ENCODE assay signal across 8 cellular contexts in the genomic region with DNA sequence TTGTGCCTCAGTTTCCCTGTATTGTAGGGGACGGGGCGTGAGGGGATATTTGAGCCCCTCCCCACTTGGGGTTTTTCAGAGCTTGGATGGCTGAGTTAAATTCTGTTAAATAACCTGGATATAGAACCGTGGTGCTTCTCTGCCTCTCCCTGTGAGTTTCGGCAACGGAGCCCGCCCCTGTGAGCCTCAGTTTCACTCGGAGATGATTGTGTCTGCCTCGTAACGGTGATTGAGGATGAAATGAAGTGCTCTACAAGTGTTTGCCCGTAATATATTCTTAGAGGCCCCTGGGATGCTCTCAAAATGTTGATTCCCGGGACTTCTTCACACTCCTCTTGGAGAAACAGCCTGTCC. TPM values are rescaled to one million over a fixed set of nuclear protein-coding genes. Genes with fewer than 3 reads are reported as not detected.
DNase-seq lines count a peak whose midpoint lies in the region; ATAC-seq, FAIRE-seq and TF ChIP-seq lines count a peak whose summit lies in the region.

No MANE protein-coding gene starts in this region.

- peaks cover 6 to 7% of the 10 kb centered on the region in 2 experiments; a peak in 3 of 4 replicates for H3K36me3 ChIP-seq in GM12878 (ENCODE audit: control insufficient read depth in 2 of 2, insufficient read depth in 2 of 2, low read length in 1 of 2)
- H3K36me3 ChIP-seq in lung (ENCODE audit: control insufficient read depth in 2 of 2, insufficient read depth in 2 of 2, low read length in 2 of 2): peaks cover 0 to 12% of the 10 kb centered on the region in 2 donors
- no peaks in the 10 kb centered on the region for H3K36me3 ChIP-seq in urinary bladder (ENCODE audit: insufficient read depth)

- H3K27ac ChIP-seq in GM12878 (ENCODE audit: control insufficient read depth, insufficient read depth) (peak overlapping the region; percentile 60), lung (ENCODE audit: low read depth in 1 of 2, low read length in 1 of 2) (peak overlapping the region; percentile 85 to 96), urinary bladder (ENCODE audit: low read depth) (peak overlapping the region; percentile 94)

- no peak for TF ChIP-seq CTCF in GM12878 (IDR thresholded peaks at IDR 0.05 in 2 of 3, conservative IDR thresholded peaks at IDR 0.05 in 1 of 3; ENCODE audit: control insufficient read depth in 2 of 3, extremely low read depth in 1 of 3, insufficient read depth in 1 of 3, low read depth in 3 of 3, low read length in 3 of 3)
- TF ChIP-seq CTCF in lung (IDR thresholded peaks at IDR 0.05; ENCODE audit: control extremely low read depth, extremely low read depth): no peak

- no peak for TF ChIP-seq RAD21 in GM12878 (IDR thresholded peaks at IDR 0.05; ENCODE audit: insufficient read depth, low read depth, low read length)

- TF ChIP-seq POLR2A in GM12878 (IDR thresholded peaks at IDR 0.05; ENCODE audit: low read depth, low read length): no peak

- SMC1A ChIA-PET in GM12878 (lab: Charles Lee; ENCODE audit: uncharacterized antibody, unreplicated experiment): interaction anchor here (0.8 to 4.8 kb wide), 10 partner anchors 9 to 80 kb away, joined by 3 to 29 read pairs (median 4); a partner anchor contains a TSS

- no peaks in the 10 kb centered on the region for H4K20me1 ChIP-seq in GM12878 (ENCODE audit: control insufficient read depth, insufficient read depth)

- no peak for TF ChIP-seq EP300 in GM12878 (IDR thresholded peaks at IDR 0.05; ENCODE audit: borderline replicate concordance in 1 of 2, control insufficient read depth in 1 of 2, low read depth in 2 of 2, low read length in 2 of 2)

- H3K4me2 ChIP-seq in GM12878 (ENCODE audit: control insufficient read depth, insufficient read depth): peak overlapping the region; percentile 82

- peak overlapping the region; percentile 95 for H3K27ac Mint-ChIP-seq in stimulated activated naive CD8-positive, alpha-beta T cell treated with anti-CD3 and anti-CD28 coated beads, Interleukin-15, Interleukin-2, amounts not matched to agents 100 ng/mL and 50 ng/mL, for 24 hours

- peak overlapping the region; percentile 89 for H3K9ac ChIP-seq in GM12878 (ENCODE audit: control insufficient read depth, insufficient read depth, low read length)

- H3K27me3 ChIP-seq in GM12878 (replicated peaks in 1 of 2; ENCODE audit: control insufficient read depth in 2 of 2, insufficient read depth in 2 of 2, low read length in 1 of 2): no peaks in the 10 kb centered on the region
- H3K27me3 ChIP-seq in lung (ENCODE audit: control insufficient read depth, insufficient read depth): no peaks in the 10 kb centered on the region

- H3K9me3 ChIP-seq in GM12878 (replicated peaks; ENCODE audit: control insufficient read depth, insufficient read depth, low read length) (no peaks in the 10 kb centered on the region), lung (ENCODE audit: control insufficient read depth in 2 of 2, insufficient read depth in 1 of 2, low read length in 1 of 2) (no peaks in the 10 kb centered on the region)

- FAIRE-seq in GM12878 (lab: Jason Lieb, UNC): peak; percentile 7

- CTCF ChIA-PET in GM12878 (lab: Yijun Ruan, JAX): interaction anchor here (0.7 to 5.6 kb wide), 11 partner anchors 11 to 289 kb away, joined by 3 to 35 read pairs (median 5); a partner anchor contains a TSS

- no peak overlapping the region for H2AFZ ChIP-seq in GM12878 (ENCODE audit: control insufficient read depth, low read depth, low read length)

- BruUV-seq in GM12878 (replicated peaks; lab: Mats Ljungman, UMichigan): TSS peak; percentile 81

- in situ Hi-C loops in GM12878 (cut with MboI): no loop called here

- intact Hi-C loops in GM12878 (cut with micrococcal nuclease; ENCODE audit: unreplicated experiment): no loop called here

- H3K27me3 Mint-ChIP-seq in stimulated activated naive CD8-positive, alpha-beta T cell treated with anti-CD3 and anti-CD28 coated beads, Interleukin-15, Interleukin-2, amounts not matched to agents 100 ng/mL and 50 ng/mL, for 24 hours: no peaks in the 10 kb centered on the region

- WGBS in GM12878 (ENCODE audit: insufficient coverage, insufficient replicate concordance, low lambda C conversion rate, missing lambda C conversion rate): under 1% methylated on average over 11 of the region's 11 CpGs
- 6 to 7% methylated on average over 11 of the region's 11 CpGs for WGBS in lung, 2 donors
- WGBS in urinary bladder: 4% methylated on average over 11 of the region's 11 CpGs

- no peak for DNase-seq in stimulated activated naive CD8-positive, alpha-beta T cell treated with anti-CD3 and anti-CD28 coated beads, Interleukin-15, Interleukin-2, amounts not matched to agents 100 U/mL and 50 U/mL, for 24 hours
- DNase-seq in GM12878 (ENCODE audit: low read depth, low spot score) (no peak), lung (ENCODE audit: low spot score) (no peak), middle frontal gyrus (ENCODE audit: extremely low spot score, low spot score) (no peak), NCI-H526 treated with DMSO at 0.1 percent for 48 hours (lab: John Stamatoyannopoulos, UW) (no peak), HPDE6-E6E7 (ENCODE audit: extremely low spot score) (no peak)

- H3K4me1 ChIP-seq in GM12878 (ENCODE audit: control insufficient read depth, insufficient read depth, low read length) (no peaks in the 10 kb centered on the region), lung (ENCODE audit: control insufficient read depth in 2 of 2, insufficient read depth in 2 of 2, low read length in 2 of 2) (peaks cover 0 to 7% of the 10 kb centered on the region in 2 donors), urinary bladder (ENCODE audit: insufficient read depth) (no peaks in the 10 kb centered on the region)

- peaks cover 29% of the 10 kb centered on the region for H3K4me1 Mint-ChIP-seq in stimulated activated naive CD8-positive, alpha-beta T cell treated with anti-CD3 and anti-CD28 coated beads, Interleukin-15, Interleukin-2, amounts not matched to agents 100 ng/mL and 50 ng/mL, for 24 hours (ENCODE audit: low read depth)

- H3K36me3 Mint-ChIP-seq in stimulated activated naive CD8-positive, alpha-beta T cell treated with anti-CD3 and anti-CD28 coated beads, Interleukin-15, Interleukin-2, amounts not matched to agents 100 ng/mL and 50 ng/mL, for 24 hours (ENCODE audit: low read depth): peaks cover 16% of the 10 kb centered on the region

- H3K79me2 ChIP-seq in GM12878 (ENCODE audit: control insufficient read depth, insufficient read depth, low read length): peaks cover 32% of the 10 kb centered on the region

- POLR2A ChIA-PET in GM12878 (lab: Charles Lee): interaction anchor here (0.6 to 7.5 kb wide), 15 partner anchors 12 to 361 kb away, joined by 3 to 79 read pairs (median 4); a partner anchor contains a TSS

- no peak for ATAC-seq in stimulated activated naive CD8-positive, alpha-beta T cell treated with anti-CD3 and anti-CD28 coated beads, Interleukin-15, Interleukin-2, amounts not matched to agents 100 U/mL and 50 U/mL, for 24 hours
- ATAC-seq in GM12878 (peak; percentile 19), lung (ENCODE audit: insufficient read depth, low FRiP score) (no peak)

- H3K9me3 Mint-ChIP-seq in stimulated activated naive CD8-positive, alpha-beta T cell treated with anti-CD3 and anti-CD28 coated beads, Interleukin-15, Interleukin-2, amounts not matched to agents 100 ng/mL and 50 ng/mL, for 24 hours: no peaks in the 10 kb centered on the region

- RAD21 ChIA-PET in GM12878 (lab: Charles Lee; ENCODE audit: unreplicated experiment): interaction anchor here (1.0 to 7.1 kb wide), 10 partner anchors 14 to 361 kb away, joined by 3 to 39 read pairs (median 6); a partner anchor contains a TSS

- H3K4me3 ChIP-seq in GM12878 (peak overlapping the region; percentile 95), lung (peak overlapping the region; percentile 86), urinary bladder (ENCODE audit: low read depth, low read length) (peak overlapping the region; percentile 95)

- peak overlapping the region; percentile 88 for H3K4me3 Mint-ChIP-seq in stimulated activated naive CD8-positive, alpha-beta T cell treated with anti-CD3 and anti-CD28 coated beads, Interleukin-15, Interleukin-2, amounts not matched to agents 100 ng/mL and 50 ng/mL, for 24 hours

RNA-seq across cellular contexts. Expression of a gene that starts 0.5 kb away (rescaled TPM):
- total RNA-seq in GM12878 (2013; cell fraction: nucleolus; rRNA removed): 63.6 and 63.9 TPM in 2 replicates
- total RNA-seq in GM12878 (2014; rRNA removed) (116 and 128 TPM in 2 replicates), GM12878 (2014; rRNA removed; fragmentation: Illumina TruSeq; extraction: Trizol) (75.5 and 82.0 TPM in 2 replicates), GM12878 (2021) (109 and 111 TPM in 2 replicates), lung (10 to 100 TPM; 51.3 to 85.9 TPM), urinary bladder (33.8 TPM)
- 63.3 TPM for polyA plus RNA-seq in GM12878 (2011; ENCODE audit: low read depth)
- polyA plus RNA-seq in GM12878 (2011; rRNA removed) (67.3 and 130 TPM in 2 replicates), GM12878 (2014; fragmentation: Illumina TruSeq; extraction: Trizol) (91.4 and 151 TPM in 2 replicates), GM12878 (2014; fragmentation: Nextera tagmentation; extraction: Ambion mirVana) (10 to 100 TPM; 27.5 to 44.9 TPM), GM12878 (2014; rRNA removed) (193 and 209 TPM in 2 replicates), GM12878 (2016; fragmentation: Nextera tagmentation; extraction: Ambion mirVana) (100 to 1,000 TPM; 182 to 191 TPM), lung (100 to 1,000 TPM in 1 of 2 donors, 10 to 100 TPM in 1; 63.7 to 117 TPM), urinary bladder (120 TPM)
- polyA plus RNA-seq in GM12878 (2011; cell fraction: cytosol; rRNA removed): 191 and 223 TPM in 2 replicates
- 161 and 189 TPM in 2 replicates for polyA plus RNA-seq in GM12878 (2011; cell fraction: nucleus; rRNA removed)
- 111 and 123 TPM in 2 replicates for polyA plus RNA-seq in GM12878 (2012)
- 68.5 and 130 TPM in 2 replicates for polyA minus RNA-seq in GM12878 (2011; rRNA and poly(A)+ RNA removed)
- 52.8 and 63.2 TPM in 2 replicates for polyA minus RNA-seq in GM12878 (2011; cell fraction: cytosol; rRNA and poly(A)+ RNA removed)
- 18.9 and 32.5 TPM in 2 replicates for polyA minus RNA-seq in GM12878 (2011; cell fraction: nucleus; rRNA and poly(A)+ RNA removed)

RNA-seq across cellular contexts. Expression of a gene that starts 13.5 kb away (rescaled TPM):
- total RNA-seq in GM12878 (2013; cell fraction: nucleolus; rRNA removed): 129 and 132 TPM in 2 replicates
- total RNA-seq in GM12878 (2014; rRNA removed) (1,493 and 1,661 TPM in 2 replicates), GM12878 (2014; rRNA removed; fragmentation: Illumina TruSeq; extraction: Trizol) (1,429 and 1,442 TPM in 2 replicates), GM12878 (2021) (1,629 and 1,678 TPM in 2 replicates), lung (100 to 1,000 TPM; 689 to 926 TPM), urinary bladder (610 TPM)
- polyA plus RNA-seq in GM12878 (2011; ENCODE audit: low read depth): 10,819 TPM
- polyA plus RNA-seq in GM12878 (2011; rRNA removed) (910 and 1,613 TPM in 2 replicates), GM12878 (2014; fragmentation: Illumina TruSeq; extraction: Trizol) (2,280 and 2,392 TPM in 2 replicates), GM12878 (2014; fragmentation: Nextera tagmentation; extraction: Ambion mirVana) (1,000 to 10,000 TPM; 2,192 to 2,288 TPM), GM12878 (2014; rRNA removed) (2,186 and 2,597 TPM in 2 replicates), GM12878 (2016; fragmentation: Nextera tagmentation; extraction: Ambion mirVana) (1,000 to 10,000 TPM; 1,131 to 1,180 TPM), lung (1,000 to 10,000 TPM; 1,135 to 1,266 TPM), urinary bladder (1,360 TPM)
- 3,476 and 4,794 TPM in 2 replicates for polyA plus RNA-seq in GM12878 (2011; cell fraction: cytosol; rRNA removed)
- 839 and 898 TPM in 2 replicates for polyA plus RNA-seq in GM12878 (2011; cell fraction: nucleus; rRNA removed)
- 3,669 and 4,620 TPM in 2 replicates for polyA plus RNA-seq in GM12878 (2012)
- 1,757 and 2,399 TPM in 2 replicates for polyA minus RNA-seq in GM12878 (2011; rRNA and poly(A)+ RNA removed)
- 394 and 436 TPM in 2 replicates for polyA minus RNA-seq in GM12878 (2011; cell fraction: cytosol; rRNA and poly(A)+ RNA removed)
- 157 and 251 TPM in 2 replicates for polyA minus RNA-seq in GM12878 (2011; cell fraction: nucleus; rRNA and poly(A)+ RNA removed)

RNA-seq across cellular contexts. Expression of a gene that starts 14.8 kb away (rescaled TPM):
- 50.6 and 53.1 TPM in 2 replicates for total RNA-seq in GM12878 (2013; cell fraction: nucleolus; rRNA removed)
- total RNA-seq in GM12878 (2014; rRNA removed) (157 and 192 TPM in 2 replicates), GM12878 (2014; rRNA removed; fragmentation: Illumina TruSeq; extraction: Trizol) (59.8 and 66.4 TPM in 2 replicates), GM12878 (2021) (204 and 205 TPM in 2 replicates), lung (100 to 1,000 TPM; 168 to 225 TPM), urinary bladder (71.3 TPM)
- polyA plus RNA-seq in GM12878 (2011; ENCODE audit: low read depth): 74.1 TPM
- polyA plus RNA-seq in GM12878 (2011; rRNA removed) (62.3 and 116 TPM in 2 replicates), GM12878 (2014; fragmentation: Illumina TruSeq; extraction: Trizol) (4.2 and 39.7 TPM in 2 replicates), GM12878 (2014; fragmentation: Nextera tagmentation; extraction: Ambion mirVana) (1 to 10 TPM in 1 of 2 experiments, under 1 TPM in 1; 0.13 to 1.1 TPM), GM12878 (2014; rRNA removed) (143 and 172 TPM in 2 replicates), GM12878 (2016; fragmentation: Nextera tagmentation; extraction: Ambion mirVana) (100 to 1,000 TPM in 1 of 2 experiments, 10 to 100 TPM in 1; 90.1 to 101 TPM), lung (100 to 1,000 TPM; 235 to 357 TPM), urinary bladder (317 TPM)
- polyA plus RNA-seq in GM12878 (2011; cell fraction: cytosol; rRNA removed): 212 and 258 TPM in 2 replicates
- 200 and 207 TPM in 2 replicates for polyA plus RNA-seq in GM12878 (2011; cell fraction: nucleus; rRNA removed)
- 209 and 231 TPM in 2 replicates for polyA plus RNA-seq in GM12878 (2012)
- 71.0 and 163 TPM in 2 replicates for polyA minus RNA-seq in GM12878 (2011; rRNA and poly(A)+ RNA removed)
- polyA minus RNA-seq in GM12878 (2011; cell fraction: cytosol; rRNA and poly(A)+ RNA removed): 101 and 104 TPM in 2 replicates
- 33.4 and 45.1 TPM in 2 replicates for polyA minus RNA-seq in GM12878 (2011; cell fraction: nucleus; rRNA and poly(A)+ RNA removed)

RNA-seq across cellular contexts. Expression of a gene that starts 30.4 kb away (rescaled TPM):
- total RNA-seq in GM12878 (2013; cell fraction: nucleolus; rRNA removed): 15.2 and 18.7 TPM in 2 replicates
- 49.7 and 57.8 TPM in 2 replicates for total RNA-seq in GM12878 (2014; rRNA removed)
- 6.4 and 7.1 TPM in 2 replicates for total RNA-seq in GM12878 (2014; rRNA removed; fragmentation: Illumina TruSeq; extraction: Trizol)
- total RNA-seq in GM12878 (2021): 58.2 and 62.7 TPM in 2 replicates
- 15.2 TPM for polyA plus RNA-seq in GM12878 (2011; ENCODE audit: low read depth)
- 7.8 and 12.1 TPM in 2 replicates for polyA plus RNA-seq in GM12878 (2011; rRNA removed)
- 23.9 and 40.8 TPM in 2 replicates for polyA plus RNA-seq in GM12878 (2011; cell fraction: cytosol; rRNA removed)
- polyA plus RNA-seq in GM12878 (2011; cell fraction: nucleus; rRNA removed): 74.8 and 100 TPM in 2 replicates
- polyA plus RNA-seq in GM12878 (2012): 40.7 and 41.1 TPM in 2 replicates
- 1.8 and 3.1 TPM in 2 replicates for polyA plus RNA-seq in GM12878 (2014; fragmentation: Illumina TruSeq; extraction: Trizol)
- polyA plus RNA-seq in GM12878 (2014; fragmentation: Nextera tagmentation; extraction: Ambion mirVana): 1 to 10 TPM; 1.1 to 3.3 TPM
- 64.4 and 84.2 TPM in 2 replicates for polyA plus RNA-seq in GM12878 (2014; rRNA removed)
- 100 to 1,000 TPM in 1 of 2 experiments, 10 to 100 TPM in 1; 88.9 to 101 TPM for polyA plus RNA-seq in GM12878 (2016; fragmentation: Nextera tagmentation; extraction: Ambion mirVana)
- polyA minus RNA-seq in GM12878 (2011; rRNA and poly(A)+ RNA removed): 0.80 and 1.7 TPM in 2 replicates
- polyA minus RNA-seq in GM12878 (2011; cell fraction: cytosol; rRNA and poly(A)+ RNA removed): 3.6 and 8.6 TPM in 2 replicates
- 4.7 and 6.4 TPM in 2 replicates for polyA minus RNA-seq in GM12878 (2011; cell fraction: nucleus; rRNA and poly(A)+ RNA removed)
- total RNA-seq in lung: 100 to 1,000 TPM in 1 of 2 donors, 10 to 100 TPM in 1; 51.4 to 114 TPM
- polyA plus RNA-seq in lung: 10 to 100 TPM; 73.4 to 92.5 TPM
- total RNA-seq in urinary bladder: 18.9 TPM
- 103 TPM for polyA plus RNA-seq in urinary bladder

RNA-seq across cellular contexts. Expression of a gene that starts 36.3 kb away (rescaled TPM):
- total RNA-seq in GM12878 (2013; cell fraction: nucleolus; rRNA removed): 31.6 and 39.3 TPM in 2 replicates
- 11.7 and 13.1 TPM in 2 replicates for total RNA-seq in GM12878 (2014; rRNA removed)
- 3.8 and 5.1 TPM in 2 replicates for total RNA-seq in GM12878 (2014; rRNA removed; fragmentation: Illumina TruSeq; extraction: Trizol)
- 19.7 and 25.0 TPM in 2 replicates for total RNA-seq in GM12878 (2021)
- polyA plus RNA-seq in GM12878 (2011; ENCODE audit: low read depth): 4.6 TPM
- 2.4 and 4.6 TPM in 2 replicates for polyA plus RNA-seq in GM12878 (2011; rRNA removed)
- polyA plus RNA-seq in GM12878 (2011; cell fraction: cytosol; rRNA removed): 6.1 and 9.0 TPM in 2 replicates
- 23.5 and 30.6 TPM in 2 replicates for polyA plus RNA-seq in GM12878 (2011; cell fraction: nucleus; rRNA removed)
- polyA plus RNA-seq in GM12878 (2012): 13.5 and 16.7 TPM in 2 replicates
- 0.87 and 3.6 TPM in 2 replicates for polyA plus RNA-seq in GM12878 (2014; fragmentation: Illumina TruSeq; extraction: Trizol)
- under 1 TPM; 0.91 to 0.98 TPM for polyA plus RNA-seq in GM12878 (2014; fragmentation: Nextera tagmentation; extraction: Ambion mirVana)
- 13.8 and 16.8 TPM in 2 replicates for polyA plus RNA-seq in GM12878 (2014; rRNA removed)
- 10 to 100 TPM; 21.2 to 21.6 TPM for polyA plus RNA-seq in GM12878 (2016; fragmentation: Nextera tagmentation; extraction: Ambion mirVana)
- polyA minus RNA-seq in GM12878 (2011; rRNA and poly(A)+ RNA removed): 5.9 and 12.4 TPM in 2 replicates
- 4.8 and 10.7 TPM in 2 replicates for polyA minus RNA-seq in GM12878 (2011; cell fraction: cytosol; rRNA and poly(A)+ RNA removed)
- 7.1 and 13.3 TPM in 2 replicates for polyA minus RNA-seq in GM12878 (2011; cell fraction: nucleus; rRNA and poly(A)+ RNA removed)
- total RNA-seq in lung: 10 to 100 TPM; 17.5 to 23.8 TPM
- polyA plus RNA-seq in lung: 10 to 100 TPM in 1 of 2 donors, 1 to 10 TPM in 1; 9.3 to 26.8 TPM
- total RNA-seq in urinary bladder: 9.7 TPM
- polyA plus RNA-seq in urinary bladder: 13.9 TPM
